ENCODE assay signal across 2 cellular contexts in the genomic region with DNA sequence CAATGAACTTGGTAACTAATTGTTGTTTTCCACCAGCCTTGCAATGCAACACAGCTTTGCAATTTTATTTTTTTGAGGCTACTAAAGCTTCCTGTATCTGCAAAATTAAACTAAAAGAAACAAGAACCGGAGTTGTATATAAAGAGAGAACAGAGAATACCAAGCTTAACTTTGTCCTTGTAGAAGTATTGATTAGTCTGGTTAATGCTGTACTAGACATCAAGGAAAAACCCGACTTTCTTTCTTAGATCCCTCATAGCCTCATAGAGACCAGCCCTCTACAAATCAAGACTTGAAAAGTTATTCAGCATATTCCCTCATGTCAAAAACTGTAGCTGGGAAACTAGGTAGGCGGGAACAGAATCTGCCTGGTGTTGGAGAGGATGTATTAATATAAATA.
A peak's percentile ranks its signal among the peaks of the same experiment; 100 is the strongest.
TF ChIP-seq lines count a peak whose summit lies in the region.

No MANE protein-coding gene starts in this region.

TF ChIP-seq in HepG2, 621 proteins besides CTCF, POLR2A, EP300 and RAD21 (continues in another document):
- TF ChIP-seq, protein P1, sequence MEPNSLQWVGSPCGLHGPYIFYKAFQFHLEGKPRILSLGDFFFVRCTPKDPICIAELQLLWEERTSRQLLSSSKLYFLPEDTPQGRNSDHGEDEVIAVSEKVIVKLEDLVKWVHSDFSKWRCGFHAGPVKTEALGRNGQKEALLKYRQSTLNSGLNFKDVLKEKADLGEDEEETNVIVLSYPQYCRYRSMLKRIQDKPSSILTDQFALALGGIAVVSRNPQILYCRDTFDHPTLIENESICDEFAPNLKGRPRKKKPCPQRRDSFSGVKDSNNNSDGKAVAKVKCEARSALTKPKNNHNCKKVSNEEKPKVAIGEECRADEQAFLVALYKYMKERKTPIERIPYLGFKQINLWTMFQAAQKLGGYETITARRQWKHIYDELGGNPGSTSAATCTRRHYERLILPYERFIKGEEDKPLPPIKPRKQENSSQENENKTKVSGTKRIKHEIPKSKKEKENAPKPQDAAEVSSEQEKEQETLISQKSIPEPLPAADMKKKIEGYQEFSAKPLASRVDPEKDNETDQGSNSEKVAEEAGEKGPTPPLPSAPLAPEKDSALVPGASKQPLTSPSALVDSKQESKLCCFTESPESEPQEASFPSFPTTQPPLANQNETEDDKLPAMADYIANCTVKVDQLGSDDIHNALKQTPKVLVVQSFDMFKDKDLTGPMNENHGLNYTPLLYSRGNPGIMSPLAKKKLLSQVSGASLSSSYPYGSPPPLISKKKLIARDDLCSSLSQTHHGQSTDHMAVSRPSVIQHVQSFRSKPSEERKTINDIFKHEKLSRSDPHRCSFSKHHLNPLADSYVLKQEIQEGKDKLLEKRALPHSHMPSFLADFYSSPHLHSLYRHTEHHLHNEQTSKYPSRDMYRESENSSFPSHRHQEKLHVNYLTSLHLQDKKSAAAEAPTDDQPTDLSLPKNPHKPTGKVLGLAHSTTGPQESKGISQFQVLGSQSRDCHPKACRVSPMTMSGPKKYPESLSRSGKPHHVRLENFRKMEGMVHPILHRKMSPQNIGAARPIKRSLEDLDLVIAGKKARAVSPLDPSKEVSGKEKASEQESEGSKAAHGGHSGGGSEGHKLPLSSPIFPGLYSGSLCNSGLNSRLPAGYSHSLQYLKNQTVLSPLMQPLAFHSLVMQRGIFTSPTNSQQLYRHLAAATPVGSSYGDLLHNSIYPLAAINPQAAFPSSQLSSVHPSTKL (CRISPR knock-in tag; IDR thresholded peaks at IDR 0.05), result peak; percentile 83
- TF ChIP-seq NFE2L2 (IDR thresholded peaks at IDR 0.05; ENCODE audit: low read length) (no peak), NFATC3 (CRISPR knock-in tag; IDR thresholded peaks at IDR 0.05) (no peak), NCOR1 (IDR thresholded peaks at IDR 0.05; ENCODE audit: borderline replicate concordance, low read length) (peak; percentile 17; the same call in 1 of the 2 replicates), ZNF766 (CRISPR knock-in tag; IDR thresholded peaks at IDR 0.05; ENCODE audit: borderline replicate concordance) (no peak), ZNF335 (CRISPR knock-in tag; IDR thresholded peaks at IDR 0.05) (no peak), HNF4G (IDR thresholded peaks at IDR 0.05; ENCODE audit: borderline replicate concordance, low read depth, low read length) (no peak), HNF4G (CRISPR knock-in tag; IDR thresholded peaks at IDR 0.05; ENCODE audit: borderline replicate concordance, low read depth) (no peak), PHF21A (CRISPR knock-in tag; IDR thresholded peaks at IDR 0.05) (peak; percentile 46; the same call in 1 of the 2 replicates), TBL1XR1 (IDR thresholded peaks at IDR 0.05; ENCODE audit: borderline replicate concordance, low read length, partially characterized antibody) (no peak), MAFG (CRISPR knock-in tag; IDR thresholded peaks at IDR 0.05) (no peak), MYC (CRISPR knock-in tag; IDR thresholded peaks at IDR 0.05; ENCODE audit: borderline replicate concordance) (no peak), TCF7L2 (IDR thresholded peaks at IDR 0.05; ENCODE audit: low read depth, low read length) (peak; percentile 32; the same call in 1 of the 2 replicates), JDP2 (CRISPR knock-in tag; IDR thresholded peaks at IDR 0.05; ENCODE audit: borderline replicate concordance) (no peak), REL (CRISPR knock-in tag; conservative IDR thresholded peaks at IDR 0.05) (no peak), ATRX (CRISPR knock-in tag; IDR thresholded peaks at IDR 0.05; ENCODE audit: borderline replicate concordance) (no peak), ZNF543 (CRISPR knock-in tag; IDR thresholded peaks at IDR 0.05) (no peak), SOX13 (IDR thresholded peaks at IDR 0.05) (no peak), SOX13 (CRISPR knock-in tag; conservative IDR thresholded peaks at IDR 0.05 in 1 of 2, IDR thresholded peaks at IDR 0.05 in 1 of 2) (peak in 1 of 2 experiments; percentile 51; a peak in 1 of 4 replicates), KLF16 (CRISPR knock-in tag; IDR thresholded peaks at IDR 0.05) (0 out of 4 replicates have a peak, but pooled peaks of 1 of the 2 experiments have one; percentile 15)
- TF ChIP-seq, protein P2, sequence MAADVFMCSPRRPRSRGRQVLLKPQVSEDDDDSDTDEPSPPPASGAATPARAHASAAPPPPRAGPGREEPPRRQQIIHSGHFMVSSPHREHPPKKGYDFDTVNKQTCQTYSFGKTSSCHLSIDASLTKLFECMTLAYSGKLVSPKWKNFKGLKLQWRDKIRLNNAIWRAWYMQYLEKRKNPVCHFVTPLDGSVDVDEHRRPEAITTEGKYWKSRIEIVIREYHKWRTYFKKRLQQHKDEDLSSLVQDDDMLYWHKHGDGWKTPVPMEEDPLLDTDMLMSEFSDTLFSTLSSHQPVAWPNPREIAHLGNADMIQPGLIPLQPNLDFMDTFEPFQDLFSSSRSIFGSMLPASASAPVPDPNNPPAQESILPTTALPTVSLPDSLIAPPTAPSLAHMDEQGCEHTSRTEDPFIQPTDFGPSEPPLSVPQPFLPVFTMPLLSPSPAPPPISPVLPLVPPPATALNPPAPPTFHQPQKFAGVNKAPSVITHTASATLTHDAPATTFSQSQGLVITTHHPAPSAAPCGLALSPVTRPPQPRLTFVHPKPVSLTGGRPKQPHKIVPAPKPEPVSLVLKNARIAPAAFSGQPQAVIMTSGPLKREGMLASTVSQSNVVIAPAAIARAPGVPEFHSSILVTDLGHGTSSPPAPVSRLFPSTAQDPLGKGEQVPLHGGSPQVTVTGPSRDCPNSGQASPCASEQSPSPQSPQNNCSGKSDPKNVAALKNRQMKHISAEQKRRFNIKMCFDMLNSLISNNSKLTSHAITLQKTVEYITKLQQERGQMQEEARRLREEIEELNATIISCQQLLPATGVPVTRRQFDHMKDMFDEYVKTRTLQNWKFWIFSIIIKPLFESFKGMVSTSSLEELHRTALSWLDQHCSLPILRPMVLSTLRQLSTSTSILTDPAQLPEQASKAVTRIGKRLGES (CRISPR knock-in tag; IDR thresholded peaks at IDR 0.05; ENCODE audit: borderline replicate concordance), result no peak
- TF ChIP-seq, protein P3, sequence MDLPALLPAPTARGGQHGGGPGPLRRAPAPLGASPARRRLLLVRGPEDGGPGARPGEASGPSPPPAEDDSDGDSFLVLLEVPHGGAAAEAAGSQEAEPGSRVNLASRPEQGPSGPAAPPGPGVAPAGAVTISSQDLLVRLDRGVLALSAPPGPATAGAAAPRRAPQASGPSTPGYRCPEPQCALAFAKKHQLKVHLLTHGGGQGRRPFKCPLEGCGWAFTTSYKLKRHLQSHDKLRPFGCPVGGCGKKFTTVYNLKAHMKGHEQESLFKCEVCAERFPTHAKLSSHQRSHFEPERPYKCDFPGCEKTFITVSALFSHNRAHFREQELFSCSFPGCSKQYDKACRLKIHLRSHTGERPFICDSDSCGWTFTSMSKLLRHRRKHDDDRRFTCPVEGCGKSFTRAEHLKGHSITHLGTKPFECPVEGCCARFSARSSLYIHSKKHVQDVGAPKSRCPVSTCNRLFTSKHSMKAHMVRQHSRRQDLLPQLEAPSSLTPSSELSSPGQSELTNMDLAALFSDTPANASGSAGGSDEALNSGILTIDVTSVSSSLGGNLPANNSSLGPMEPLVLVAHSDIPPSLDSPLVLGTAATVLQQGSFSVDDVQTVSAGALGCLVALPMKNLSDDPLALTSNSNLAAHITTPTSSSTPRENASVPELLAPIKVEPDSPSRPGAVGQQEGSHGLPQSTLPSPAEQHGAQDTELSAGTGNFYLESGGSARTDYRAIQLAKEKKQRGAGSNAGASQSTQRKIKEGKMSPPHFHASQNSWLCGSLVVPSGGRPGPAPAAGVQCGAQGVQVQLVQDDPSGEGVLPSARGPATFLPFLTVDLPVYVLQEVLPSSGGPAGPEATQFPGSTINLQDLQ (CRISPR knock-in tag; IDR thresholded peaks at IDR 0.05), result no peak

TF ChIP-seq in K562, 482 proteins besides CTCF, POLR2A, EP300 and RAD21:
- TF ChIP-seq ARID3A (IDR thresholded peaks at IDR 0.05; ENCODE audit: borderline replicate concordance, low read depth, low read length) (no peak), RBM14 (IDR thresholded peaks at IDR 0.05; ENCODE audit: borderline replicate concordance, insufficient read depth, low read depth, low read length) (no peak), KHSRP (IDR thresholded peaks at IDR 0.05) (no peak), SUPT5H (IDR thresholded peaks at IDR 0.05) (no peak), TFAM (CRISPR knock-in tag; conservative IDR thresholded peaks at IDR 0.05) (no peak), TARDBP (IDR thresholded peaks at IDR 0.05) (no peak), ZNF655 (CRISPR knock-in tag; IDR thresholded peaks at IDR 0.05) (no peak), POLR2B (IDR thresholded peaks at IDR 0.05; ENCODE audit: low read depth, partially characterized antibody) (no peak), JUN (IDR thresholded peaks at IDR 0.05; ENCODE audit: borderline replicate concordance, low read depth, low read length) (no peak), JUN (CRISPR knock-in tag; IDR thresholded peaks at IDR 0.05; ENCODE audit: borderline replicate concordance) (no peak), RNF2 (IDR thresholded peaks at IDR 0.05) (no peak), ZNF232 (CRISPR knock-in tag; IDR thresholded peaks at IDR 0.05) (no peak)
- TF ChIP-seq, protein P4, sequence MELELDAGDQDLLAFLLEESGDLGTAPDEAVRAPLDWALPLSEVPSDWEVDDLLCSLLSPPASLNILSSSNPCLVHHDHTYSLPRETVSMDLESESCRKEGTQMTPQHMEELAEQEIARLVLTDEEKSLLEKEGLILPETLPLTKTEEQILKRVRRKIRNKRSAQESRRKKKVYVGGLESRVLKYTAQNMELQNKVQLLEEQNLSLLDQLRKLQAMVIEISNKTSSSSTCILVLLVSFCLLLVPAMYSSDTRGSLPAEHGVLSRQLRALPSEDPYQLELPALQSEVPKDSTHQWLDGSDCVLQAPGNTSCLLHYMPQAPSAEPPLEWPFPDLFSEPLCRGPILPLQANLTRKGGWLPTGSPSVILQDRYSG (tag; conservative IDR thresholded peaks at IDR 0.05; ENCODE audit: low read depth), result no peak
- TF ChIP-seq, protein P5, sequence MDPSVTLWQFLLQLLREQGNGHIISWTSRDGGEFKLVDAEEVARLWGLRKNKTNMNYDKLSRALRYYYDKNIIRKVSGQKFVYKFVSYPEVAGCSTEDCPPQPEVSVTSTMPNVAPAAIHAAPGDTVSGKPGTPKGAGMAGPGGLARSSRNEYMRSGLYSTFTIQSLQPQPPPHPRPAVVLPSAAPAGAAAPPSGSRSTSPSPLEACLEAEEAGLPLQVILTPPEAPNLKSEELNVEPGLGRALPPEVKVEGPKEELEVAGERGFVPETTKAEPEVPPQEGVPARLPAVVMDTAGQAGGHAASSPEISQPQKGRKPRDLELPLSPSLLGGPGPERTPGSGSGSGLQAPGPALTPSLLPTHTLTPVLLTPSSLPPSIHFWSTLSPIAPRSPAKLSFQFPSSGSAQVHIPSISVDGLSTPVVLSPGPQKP (CRISPR knock-in tag; IDR thresholded peaks at IDR 0.05), result no peak
